ENCODE assay signal across 8 cellular contexts in the genomic region with DNA sequence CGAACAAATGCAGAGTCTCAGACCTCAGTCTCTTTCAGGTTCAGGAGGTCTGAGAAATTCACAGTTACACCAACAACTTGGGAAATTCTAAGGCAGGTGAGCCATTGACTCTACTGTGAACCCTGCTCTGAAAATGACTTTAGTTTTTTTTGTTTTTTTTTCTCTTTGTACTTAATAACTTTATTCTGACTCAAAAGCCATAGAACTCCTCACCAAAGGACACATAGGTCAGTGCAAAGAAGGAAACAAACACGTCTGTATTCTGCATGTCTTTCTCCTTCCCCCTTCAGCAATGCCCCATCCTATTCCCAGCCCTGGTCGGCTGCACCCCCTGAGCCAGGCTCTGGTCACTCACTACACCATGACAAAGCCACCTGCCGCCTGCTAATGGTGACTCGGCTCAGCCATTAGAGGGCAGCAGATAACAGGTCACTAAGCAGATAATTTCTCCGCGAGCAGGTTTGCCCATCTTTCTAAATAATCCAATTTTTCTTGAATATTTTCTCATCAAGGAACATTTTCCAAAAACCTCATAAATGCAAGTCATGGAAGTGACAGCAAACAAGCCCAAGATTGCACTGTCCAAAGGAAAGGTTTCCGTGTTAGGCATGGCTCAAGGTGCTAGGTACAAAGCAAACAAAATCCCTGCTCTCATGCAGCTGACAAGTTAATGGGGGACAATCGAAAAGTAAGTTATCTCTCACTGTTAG. TPM values are rescaled to one million over a fixed set of nuclear protein-coding genes. Genes with fewer than 3 reads are reported as not detected.
DNase-seq lines count a peak whose midpoint lies in the region; ATAC-seq and TF ChIP-seq lines count a peak whose summit lies in the region.

No MANE protein-coding gene starts in this region.

- intact Hi-C loops in upper lobe of right lung (cut with DNase I), result no loop called here

- CTCF ChIA-PET in AG04450 (lab: Charles Lee), result interaction anchor here (0.5 to 6.7 kb wide), 13 partner anchors 10 to 296 kb away, joined by 3 to 89 read pairs (median 4); no protein-coding TSS in a partner anchor

- peak; percentile 79 for TF ChIP-seq CTCF in AG04450 (IDR thresholded peaks at IDR 0.05; ENCODE audit: low read depth, low read length)
- TF ChIP-seq CTCF in GM10266 (IDR thresholded peaks at IDR 0.05; ENCODE audit: control insufficient read depth, insufficient read depth, low read depth, missing control alignments), result peak; percentile 93
- peak; percentile 80 for TF ChIP-seq CTCF in HFF-Myc (IDR thresholded peaks at IDR 0.05; ENCODE audit: low read depth, low read length, missing control alignments)
- TF ChIP-seq CTCF in MM.1S (IDR thresholded peaks at IDR 0.05; ENCODE audit: low read length), result peak; percentile 90
- TF ChIP-seq CTCF in upper lobe of right lung (IDR thresholded peaks at IDR 0.05), result peak; percentile 86

- H4K91ac ChIP-seq in mesenchymal stem cell (ENCODE audit: low read length), result no peak overlapping the region

- H3K4me3 ChIP-seq in AG04450 (ENCODE audit: low read depth, low read length) (no peak overlapping the region), HFF-Myc (replicated peaks; ENCODE audit: low read depth, low read length) (no peak overlapping the region), MM.1S (ENCODE audit: low read length) (no peak overlapping the region), endocrine pancreas (ENCODE audit: control insufficient read depth, insufficient read depth, low read length) (peak overlapping the region; percentile 56), mesenchymal stem cell (ENCODE audit: insufficient read depth in 1 of 2, low read depth in 1 of 2, low read length in 2 of 2) (no peak overlapping the region), upper lobe of right lung (no peak overlapping the region)

- H4K8ac ChIP-seq in mesenchymal stem cell (ENCODE audit: low read length), result no peak overlapping the region

- H2BK15ac ChIP-seq in mesenchymal stem cell (ENCODE audit: low read depth, poor library complexity, severe bottlenecking), result no peak overlapping the region

- H3K4me1 ChIP-seq in MM.1S (ENCODE audit: low read length) (no peaks in the 10 kb centered on the region), endocrine pancreas (ENCODE audit: control insufficient read depth, insufficient read depth, low read length) (no peaks in the 10 kb centered on the region), mesenchymal stem cell (ENCODE audit: control insufficient read depth, insufficient read depth, low read depth, low read length) (peaks cover 11% of the 10 kb centered on the region), upper lobe of right lung (peaks cover 17% of the 10 kb centered on the region)

- H3K4me2 ChIP-seq in MM.1S (ENCODE audit: low read depth, low read length) (peak overlapping the region; percentile 40), mesenchymal stem cell (ENCODE audit: low read length, poor library complexity, severe bottlenecking) (no peak overlapping the region)

- no peak overlapping the region for H3K27ac ChIP-seq in AG04450 (ENCODE audit: low read depth, low read length)
- H3K27ac ChIP-seq in MM.1S (ENCODE audit: low read length), result no peak overlapping the region
- no peak overlapping the region for H3K27ac ChIP-seq in mesenchymal stem cell (ENCODE audit: low read length, poor library complexity, severe bottlenecking)
- H3K27ac ChIP-seq in upper lobe of right lung, result no peak overlapping the region

- H2AK5ac ChIP-seq in mesenchymal stem cell (ENCODE audit: low read length, severe bottlenecking), result no peak overlapping the region

- no peak overlapping the region for H2BK120ac ChIP-seq in mesenchymal stem cell (ENCODE audit: low read depth, low read length)

- H4K20me1 ChIP-seq in MM.1S (ENCODE audit: insufficient read depth, low read length), result no peaks in the 10 kb centered on the region

- H3K9me2 ChIP-seq in MM.1S (replicated peaks; ENCODE audit: insufficient read depth, low read length), result no peaks in the 10 kb centered on the region

- H3K36me3 ChIP-seq in MM.1S (replicated peaks; ENCODE audit: insufficient read depth, low read length) (no peaks in the 10 kb centered on the region), endocrine pancreas (ENCODE audit: control insufficient read depth, insufficient read depth, low read length) (no peaks in the 10 kb centered on the region), mesenchymal stem cell (ENCODE audit: control insufficient read depth in 1 of 2, insufficient read depth in 2 of 2, low read depth in 1 of 2, low read length in 2 of 2) (peaks cover 3 to 19% of the 10 kb centered on the region in 2 experiments), upper lobe of right lung (no peaks in the 10 kb centered on the region)

- DNase-seq in AG04450 (ENCODE audit: low read depth, low spot score), result no peak
- DNase-seq in GM10266 (ENCODE audit: extremely low spot score), result peak; percentile 57
- no peak for DNase-seq in HFF-Myc (ENCODE audit: extremely low read depth, low read depth)
- DNase-seq in MM.1S, result peak; percentile 65
- peak; percentile 74 for DNase-seq in mesenchymal stem cell
- peak; percentile 75 for DNase-seq in upper lobe of right lung

- H2AFZ ChIP-seq in MM.1S (ENCODE audit: low read length) (peak overlapping the region; percentile 60; the same call in 1 of the 2 replicates), mesenchymal stem cell (ENCODE audit: low read depth, low read length) (no peak overlapping the region)

- H3K79me1 ChIP-seq in mesenchymal stem cell (replicated peaks; ENCODE audit: low read length, poor library complexity, severe bottlenecking), result no peaks in the 10 kb centered on the region

- POLR2A ChIA-PET in AG04450 (lab: Yijun Ruan, JAX), result interaction anchor here (1.6 kb wide), 1 partner anchor 146 kb away, joined by 9 read pairs; a partner anchor contains a TSS

- no peak overlapping the region for H3K23ac ChIP-seq in mesenchymal stem cell (ENCODE audit: low read length in 2 of 2)

- H3K9me3 ChIP-seq in AG04450 (ENCODE audit: control insufficient read depth, insufficient read depth, low read length) (no peaks in the 10 kb centered on the region), MM.1S (replicated peaks; ENCODE audit: insufficient read depth, low read length) (no peaks in the 10 kb centered on the region), endocrine pancreas (ENCODE audit: control insufficient read depth, low read length) (no peaks in the 10 kb centered on the region), mesenchymal stem cell (ENCODE audit: control insufficient read depth, low read length) (no peaks in the 10 kb centered on the region), upper lobe of right lung (no peaks in the 10 kb centered on the region)

- no peak overlapping the region for H3K9ac ChIP-seq in MM.1S (ENCODE audit: low read length)
- peak overlapping the region; percentile 44 for H3K9ac ChIP-seq in endocrine pancreas (ENCODE audit: control insufficient read depth, insufficient read depth, low read length)
- H3K9ac ChIP-seq in mesenchymal stem cell (ENCODE audit: low read length), result peak overlapping the region; percentile 41

- H3K14ac ChIP-seq in mesenchymal stem cell (ENCODE audit: low read length in 2 of 2), result no peak overlapping the region

- ATAC-seq in SK-N-SH treated with all-trans-retinoic acid at 6 μM for 48 hours (peak; percentile 92), upper lobe of right lung (peak; percentile 86)

- H3K18ac ChIP-seq in mesenchymal stem cell (ENCODE audit: low read depth in 1 of 2, low read length in 2 of 2), result no peak overlapping the region

- no peak overlapping the region for H2BK12ac ChIP-seq in mesenchymal stem cell (ENCODE audit: low read length in 2 of 2)

- no peaks in the 10 kb centered on the region for H3K27me3 ChIP-seq in AG04450 (ENCODE audit: control insufficient read depth, insufficient read depth, low read length)
- H3K27me3 ChIP-seq in MM.1S (replicated peaks; ENCODE audit: insufficient read depth, low read length), result no peaks in the 10 kb centered on the region
- no peaks in the 10 kb centered on the region for H3K27me3 ChIP-seq in endocrine pancreas (ENCODE audit: control insufficient read depth, insufficient read depth, low read length)
- no peaks in the 10 kb centered on the region for H3K27me3 ChIP-seq in mesenchymal stem cell (ENCODE audit: control insufficient read depth in 1 of 2, insufficient read depth in 1 of 2, low read length in 2 of 2)
- no peaks in the 10 kb centered on the region for H3K27me3 ChIP-seq in upper lobe of right lung

- no peaks in the 10 kb centered on the region for H3K79me2 ChIP-seq in MM.1S (ENCODE audit: low read length)

- no peak overlapping the region for H2BK5ac ChIP-seq in mesenchymal stem cell (ENCODE audit: low read depth, low read length, poor library complexity, severe bottlenecking)

- H3K4ac ChIP-seq in mesenchymal stem cell (ENCODE audit: low read depth in 1 of 2, low read length in 2 of 2), result no peak overlapping the region

- no peaks in the 10 kb centered on the region for H3F3A ChIP-seq in MM.1S (ENCODE audit: insufficient read depth, low read length)

- 24% methylated on average over 9 of the region's 9 CpGs for WGBS in mesenchymal stem cell

TF ChIP-seq in SK-N-SH treated with all-trans-retinoic acid at 6 μM for 48 hours, 23 proteins besides CTCF, POLR2A, EP300 and RAD21 (continues in another document):
- TF ChIP-seq GLIS3 (CRISPR knock-in tag; IDR thresholded peaks at IDR 0.05), result no peak
- TF ChIP-seq SNAI2 (CRISPR knock-in tag; IDR thresholded peaks at IDR 0.05), result no peak
- TF ChIP-seq ZNF8 (CRISPR knock-in tag; IDR thresholded peaks at IDR 0.05), result no peak
- TF ChIP-seq ZFP30 (CRISPR knock-in tag; IDR thresholded peaks at IDR 0.05), result no peak
- TF ChIP-seq ESRRG (CRISPR knock-in tag; IDR thresholded peaks at IDR 0.05), result no peak
- no peak for TF ChIP-seq TOX (CRISPR knock-in tag; IDR thresholded peaks at IDR 0.05; ENCODE audit: borderline replicate concordance)
- TF ChIP-seq CSDC2 (CRISPR knock-in tag; IDR thresholded peaks at IDR 0.05), result no peak
- TF ChIP-seq ARNTL (CRISPR knock-in tag; IDR thresholded peaks at IDR 0.05; ENCODE audit: borderline replicate concordance, low read depth), result no peak
- no peak for TF ChIP-seq ZNF565 (CRISPR knock-in tag; conservative IDR thresholded peaks at IDR 0.05; ENCODE audit: low read depth)
- no peak for TF ChIP-seq OSR1 (CRISPR knock-in tag; IDR thresholded peaks at IDR 0.05)

RNA-seq across cellular contexts. Expression of a gene that starts 37.7 kb away (rescaled TPM):
- 0.29 and 0.32 TPM in 2 replicates for polyA plus RNA-seq in AG04450 (2011; rRNA removed)
- not detected in 2 replicates for polyA minus RNA-seq in AG04450 (2011; rRNA and poly(A)+ RNA removed)
- polyA plus RNA-seq in mesenchymal stem cell (2013, experiment 1 of 2), result 0.03 TPM
- 0.03 TPM for polyA plus RNA-seq in mesenchymal stem cell (2013, experiment 2 of 2)
- 0.49 TPM for total RNA-seq in upper lobe of right lung

Comparison
In these comparisons a context has a peak if more than half of its experiments do, and no peak if none do; other contexts are left out.
1. DNase-seq: peak in GM10266 (single experiment), MM.1S (single experiment), mesenchymal stem cell (single experiment) and upper lobe of right lung (single experiment); none in AG04450 (single experiment) and HFF-Myc (single experiment).
2. Peak in every context shown above with its lines, with median percentiles within 50 percentile points of each other: CTCF ChIP-seq.